ENCODE assay signal across 17 cellular contexts in genomic region chrX:155218777-155219176, GRCh38. TPM values are rescaled to one million over a fixed set of nuclear protein-coding genes. Genes with fewer than 3 reads are reported as not detected.
DNase-seq lines count a peak whose midpoint lies in the region; ATAC-seq, FAIRE-seq and TF ChIP-seq lines count a peak whose summit lies in the region.
"Had no signal": no experiment of that assay in that cellular context is flagged by ENCODE, and none has a peak within 500 bp of the region (broad histone marks: within the 10 kb centered on the region; RNA-seq: fewer than 3 reads in every experiment).

No MANE protein-coding gene starts in this region.

- H3K4me3 ChIP-seq in OCI-LY1 (ENCODE audit: low read depth, low read length, poor library complexity, severe bottlenecking): peak overlapping the region; percentile 95
- no peak overlapping the region for H3K4me3 ChIP-seq in astrocyte (ENCODE audit: insufficient read depth, low read depth, low read length)
- no peak overlapping the region for H3K4me3 ChIP-seq in neutrophil (ENCODE audit: low read depth in 1 of 2, low read length in 1 of 2)
- no peak overlapping the region for H3K4me3 ChIP-seq in GM23248
- H3K4me3 ChIP-seq: mucosa of descending colon had no signal

- ATAC-seq in activated T-cell treated with anti-CD3 and anti-CD28 coated beads, Interleukin-2, amount 50 U/mL, for 72 hours (replicated peaks in 1 of 2): no peak
- ATAC-seq in GM18498 (IDR thresholded peaks at IDR 0.05; ENCODE audit: unreplicated experiment): no peak
- ATAC-seq: effector memory CD8-positive, alpha-beta T cell; mucosa of descending colon had no signal

- H3K79me2 ChIP-seq in OCI-LY1 (ENCODE audit: insufficient read depth, low read length): peaks cover 28% of the 10 kb centered on the region
- H3K79me2 ChIP-seq in astrocyte (ENCODE audit: insufficient read depth, low read length): peaks cover 56% of the 10 kb centered on the region
- peaks cover 55% of the 10 kb centered on the region for H3K79me2 ChIP-seq in GM23248 (ENCODE audit: insufficient read depth)

- TF ChIP-seq CTCF in OCI-LY1 (IDR thresholded peaks at IDR 0.05; ENCODE audit: low read length) (no peak), astrocyte (IDR thresholded peaks at IDR 0.05; ENCODE audit: insufficient read depth, low read depth, low read length) (no peak), neutrophil (IDR thresholded peaks at IDR 0.05) (no peak)

- WGBS in GM23248 (ENCODE audit: low coverage in 1 of 2, low lambda C conversion rate in 2 of 2, missing lambda C conversion rate in 2 of 2), 2 experiments: 91 to 100% methylated on average over 2 of the region's 2 CpGs

- no peaks in the 10 kb centered on the region for H3F3A ChIP-seq in OCI-LY1 (ENCODE audit: insufficient read depth, low read length)
- no peaks in the 10 kb centered on the region; the same call in 1 of the 2 replicates for H3F3A ChIP-seq in GM23248 (ENCODE audit: insufficient read depth)

- H3K9me3 Mint-ChIP-seq in activated T-cell treated with anti-CD3 and anti-CD28 coated beads, Interleukin-2, amount 50 U/mL, for 72 hours: no peaks in the 10 kb centered on the region
- no peaks in the 10 kb centered on the region for H3K9me3 Mint-ChIP-seq in astrocyte (ENCODE audit: unreplicated experiment)
- H3K9me3 Mint-ChIP-seq: effector memory CD8-positive, alpha-beta T cell had no signal

- no peak overlapping the region for H3K27ac ChIP-seq in OCI-LY1 (ENCODE audit: low read depth, low read length, poor library complexity, severe bottlenecking)
- H3K27ac ChIP-seq in astrocyte (ENCODE audit: low read depth, low read length): no peak overlapping the region
- H3K27ac ChIP-seq in neutrophil: peak overlapping the region; percentile 55
- no peak overlapping the region for H3K27ac ChIP-seq in GM23248

- H3K4me1 ChIP-seq in OCI-LY1 (ENCODE audit: insufficient read depth, low read length, severe bottlenecking): peaks cover 21% of the 10 kb centered on the region
- peaks cover 5% of the 10 kb centered on the region for H3K4me1 ChIP-seq in astrocyte (ENCODE audit: insufficient read depth, low read length)
- peaks cover 23 to 32% of the 10 kb centered on the region in 2 experiments for H3K4me1 ChIP-seq in neutrophil (ENCODE audit: control insufficient read depth in 1 of 2, insufficient read depth in 1 of 2, low read depth in 1 of 2, low read length in 1 of 2)
- H3K4me1 ChIP-seq in GM23248 (ENCODE audit: insufficient read depth): peaks cover 11% of the 10 kb centered on the region; the same call in 1 of the 2 replicates

- peak overlapping the region; percentile 46 to 91 for H3K4me3 Mint-ChIP-seq in activated T-cell treated with anti-CD3 and anti-CD28 coated beads, Interleukin-2, amount 50 U/mL, for 72 hours
- peak overlapping the region; percentile 50 for H3K4me3 Mint-ChIP-seq in astrocyte (ENCODE audit: unreplicated experiment)

- peak overlapping the region; percentile 94 for H3K27ac Mint-ChIP-seq in activated T-cell treated with anti-CD3 and anti-CD28 coated beads, Interleukin-2, amount 50 U/mL, for 72 hours
- H3K27ac Mint-ChIP-seq in astrocyte (ENCODE audit: unreplicated experiment): no peak overlapping the region
- H3K27ac Mint-ChIP-seq: effector memory CD8-positive, alpha-beta T cell; progenitor cell of endocrine pancreas had no signal

- H3K4me1 Mint-ChIP-seq in activated T-cell treated with anti-CD3 and anti-CD28 coated beads, Interleukin-2, amount 50 U/mL, for 72 hours (ENCODE audit: low read depth): peaks cover 19% of the 10 kb centered on the region
- peaks cover 3% of the 10 kb centered on the region for H3K4me1 Mint-ChIP-seq in astrocyte (ENCODE audit: low read depth, unreplicated experiment)

- no peak for FAIRE-seq in astrocyte (lab: Jason Lieb, UNC)

- no peaks in the 10 kb centered on the region for H3K27me3 Mint-ChIP-seq in activated T-cell treated with anti-CD3 and anti-CD28 coated beads, Interleukin-2, amount 50 U/mL, for 72 hours (ENCODE audit: low read depth)
- H3K27me3 Mint-ChIP-seq in astrocyte (ENCODE audit: low read depth, unreplicated experiment): no peaks in the 10 kb centered on the region
- H3K27me3 Mint-ChIP-seq: effector memory CD8-positive, alpha-beta T cell; progenitor cell of endocrine pancreas had no signal

- no peaks in the 10 kb centered on the region for H4K20me1 ChIP-seq in OCI-LY1 (ENCODE audit: insufficient read depth, low read length)
- H4K20me1 ChIP-seq in astrocyte (ENCODE audit: insufficient read depth, low read length): peaks cover 15% of the 10 kb centered on the region
- no peaks in the 10 kb centered on the region for H4K20me1 ChIP-seq in GM23248 (ENCODE audit: insufficient read depth)

- in situ Hi-C loops in GM23248 (cut with MboI): no loop called here

- H3K9ac ChIP-seq in OCI-LY1 (ENCODE audit: low read length) (no peak overlapping the region), astrocyte (ENCODE audit: low read length) (no peak overlapping the region), GM23248 (no peak overlapping the region)

- no peak for DNase-seq in activated T-cell treated with anti-CD3 and anti-CD28 coated beads, Interleukin-2, amount 50 U/mL, for 72 hours
- DNase-seq in activated T-cell treated with anti-CD3 and anti-CD28 coated beads for 4 hours (no peak), astrocyte (ENCODE audit: low read depth) (no peak), HCEC 1CT (no peak), GM23248 (no peak)
- DNase-seq: activated CD4-positive, alpha-beta T cell treated with anti-CD3 and anti-CD28 coated beads, Interleukin-2, amount 50 U/mL, for 48 hours; Calu3; caudate nucleus; effector memory CD8-positive, alpha-beta T cell; mucosa of descending colon; NCI-H146; NCI-H226; T1000 had no signal

- H3K9me2 ChIP-seq in OCI-LY1 (ENCODE audit: low read depth, low read length) (no peaks in the 10 kb centered on the region), GM23248 (ENCODE audit: insufficient read depth) (no peaks in the 10 kb centered on the region)

- no peak overlapping the region for H2AFZ ChIP-seq in OCI-LY1 (ENCODE audit: low read length)
- no peak overlapping the region for H2AFZ ChIP-seq in astrocyte (ENCODE audit: low read depth, low read length)
- no peak overlapping the region for H2AFZ ChIP-seq in GM23248

- H3K9me3 ChIP-seq in OCI-LY1 (ENCODE audit: low read length): no peaks in the 10 kb centered on the region
- no peaks in the 10 kb centered on the region for H3K9me3 ChIP-seq in astrocyte (ENCODE audit: insufficient read depth, low read depth, low read length)
- no peaks in the 10 kb centered on the region for H3K9me3 ChIP-seq in neutrophil
- H3K9me3 ChIP-seq in GM23248 (ENCODE audit: low read depth): no peaks in the 10 kb centered on the region
- H3K9me3 ChIP-seq: mucosa of descending colon had no signal

- H3K27me3 ChIP-seq in OCI-LY1 (ENCODE audit: insufficient read depth, low read length) (no peaks in the 10 kb centered on the region), astrocyte (ENCODE audit: insufficient read depth, low read length) (no peaks in the 10 kb centered on the region), neutrophil (no peaks in the 10 kb centered on the region), GM23248 (replicated peaks; ENCODE audit: insufficient read depth) (no peaks in the 10 kb centered on the region)

- H3K4me2 ChIP-seq in OCI-LY1 (ENCODE audit: low read length) (peak overlapping the region; percentile 88; the same call in 1 of the 2 replicates), astrocyte (ENCODE audit: low read length) (no peak overlapping the region), GM23248 (ENCODE audit: unreplicated experiment) (no peak overlapping the region)

- H3K36me3 ChIP-seq in OCI-LY1 (ENCODE audit: insufficient read depth, low read length) (peaks cover 32% of the 10 kb centered on the region), astrocyte (ENCODE audit: insufficient read depth, low read length) (peaks cover 3% of the 10 kb centered on the region), neutrophil (peaks cover 12% of the 10 kb centered on the region), GM23248 (ENCODE audit: low read depth) (no peaks in the 10 kb centered on the region)

- H3K36me3 Mint-ChIP-seq in activated T-cell treated with anti-CD3 and anti-CD28 coated beads, Interleukin-2, amount 50 U/mL, for 72 hours (ENCODE audit: insufficient read depth in 2 of 2): peaks cover 10 to 14% of the 10 kb centered on the region in 2 donors
- H3K36me3 Mint-ChIP-seq in astrocyte (ENCODE audit: low read depth, unreplicated experiment): no peaks in the 10 kb centered on the region

RNA-seq across cellular contexts. Expression of gene VBP1, which starts 2.5 kb away (rescaled TPM):
- total RNA-seq in activated T-cell treated with anti-CD3 and anti-CD28 coated beads, Interleukin-2, amount 50 U/mL, for 72 hours: 10 to 100 TPM; 61.6 to 66.3 TPM
- total RNA-seq in astrocyte: 41.4 and 52.3 TPM in 2 replicates
- total RNA-seq in GM23248 (2014; rRNA removed; shearing (Covaris generic)): 61.0 and 62.0 TPM in 2 replicates
- polyA plus RNA-seq in GM23248 (2016; fragmentation: Nextera tagmentation; extraction: Ambion mirVana): 72.7 and 75.2 TPM in 2 replicates

RNA-seq across cellular contexts. Expression of gene RAB39B, which starts 45.5 kb away (rescaled TPM):
- total RNA-seq in activated T-cell treated with anti-CD3 and anti-CD28 coated beads, Interleukin-2, amount 50 U/mL, for 72 hours: 10 to 100 TPM; 36.4 to 39.2 TPM
- total RNA-seq in astrocyte: 1.5 and 2.0 TPM in 2 replicates
- 2.0 and 3.1 TPM in 2 replicates for total RNA-seq in GM23248 (2014; rRNA removed; shearing (Covaris generic))
- 1.1 and 1.9 TPM in 2 replicates for polyA plus RNA-seq in GM23248 (2016; fragmentation: Nextera tagmentation; extraction: Ambion mirVana)
